In the genomic region with DNA sequence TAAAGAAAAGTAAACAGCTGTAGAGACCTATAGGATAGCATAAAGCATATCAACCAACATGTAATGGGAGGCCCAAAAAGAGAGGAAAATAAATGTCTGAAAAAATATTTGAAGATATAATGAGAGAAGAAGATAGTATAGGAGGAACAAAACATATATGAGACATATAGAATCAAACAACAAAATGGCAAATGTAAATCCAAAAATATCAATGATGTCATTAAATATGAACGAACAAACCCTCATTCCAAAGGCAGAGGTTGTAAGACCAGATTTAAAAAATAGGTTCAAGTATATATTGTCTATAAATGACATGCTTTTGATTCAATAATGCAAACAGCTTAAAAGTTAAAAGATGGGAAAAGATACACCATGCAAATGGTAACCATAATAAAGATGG, we compare ENCODE assay signal across 32 cellular contexts.
DNase-seq lines count a peak whose midpoint lies in the region; ATAC-seq, FAIRE-seq and TF ChIP-seq lines count a peak whose summit lies in the region.
"Had no signal": no experiment of that assay in that cellular context is flagged by ENCODE, and none has a peak within 500 bp of the region (broad histone marks: within the 10 kb centered on the region; RNA-seq: fewer than 3 reads in every experiment).

No MANE protein-coding gene starts in this region.

- H3K27me3 ChIP-seq in HepG2 (ENCODE audit: control insufficient read depth in 1 of 2, insufficient read depth in 2 of 2, low read length in 2 of 2) (no peaks in the 10 kb centered on the region), right lobe of liver (no peaks in the 10 kb centered on the region)
- H3K27me3 ChIP-seq: BE2C; BLaER1; BLaER1 treated with 17β-estradiol and CSF1 and Interleukin-3, amounts not matched to agents 10 nM and 100 nM had no signal

- H3K79me2 ChIP-seq in HepG2 (ENCODE audit: insufficient read depth, low read length), result no peaks in the 10 kb centered on the region

- no peak for DNase-seq in HepG2 (ENCODE audit: low spot score)
- DNase-seq in right lobe of liver, result no peak
- DNase-seq in A549 (ENCODE audit: low read depth in 1 of 2, low spot score in 1 of 2), result no peak
- DNase-seq in H4 (ENCODE audit: low spot score), result no peak
- no peak for DNase-seq in GOT3 (lab: John Stamatoyannopoulos, UW)
- DNase-seq: 8988T; ACHN; AML-193; BE2C; C1 segment of cervical spinal cord; Caco-2; Calu3; CD4-positive, alpha-beta memory T cell; CD4-positive, alpha-beta T cell; CD4-positive, CD25-positive, alpha-beta regulatory T cell; CD8-positive, alpha-beta memory T cell; CD8-positive, alpha-beta T cell; COR-L47; DMS 273 treated with DMSO at 0.1 percent for 48 hours; DMS153; DMS53; DMS79; DMS79 treated with DMSO at 0.1 percent for 48 hours; DND-41; EL had no signal

- no peak for TF ChIP-seq POLR2A in HepG2 (IDR thresholded peaks at IDR 0.05; ENCODE audit: insufficient read depth in 1 of 2, low read depth in 2 of 2, low read length in 2 of 2)
- no peak for TF ChIP-seq POLR2A in right lobe of liver (IDR thresholded peaks at IDR 0.05)
- TF ChIP-seq POLR2A in A549 (IDR thresholded peaks at IDR 0.05; ENCODE audit: low read length), result no peak

- peaks cover 80% of the 10 kb centered on the region for H3K9me3 ChIP-seq in HepG2 (ENCODE audit: low read length)
- no peaks in the 10 kb centered on the region for H3K9me3 ChIP-seq in right lobe of liver
- H3K9me3 ChIP-seq in A549, result no peaks in the 10 kb centered on the region; the same call in 2 of the 3 replicates
- no peaks in the 10 kb centered on the region; the same call in none of the 2 replicates for H3K9me3 ChIP-seq in HEK293 (ENCODE audit: control insufficient read depth, insufficient read depth, low read depth, low read length)
- H3K9me3 ChIP-seq: BE2C; BLaER1; BLaER1 treated with 17β-estradiol and CSF1 and Interleukin-3, amounts not matched to agents 10 nM and 100 nM; Caco-2 had no signal

- FAIRE-seq in HepG2 (lab: Jason Lieb, UNC) (no peak), A549 (lab: Jason Lieb, UNC) (peak; percentile 83)
- FAIRE-seq: A204.1, D721Med had no signal

- ATAC-seq in HepG2 (no peak), right lobe of liver (no peak), A549 (no peak)
- ATAC-seq: CD8-positive, alpha-beta T cell had no signal

- no peak overlapping the region for H3K27ac ChIP-seq in HepG2 (ENCODE audit: extremely low read length, insufficient read depth, low read length)
- no peak overlapping the region for H3K27ac ChIP-seq in right lobe of liver
- H3K27ac ChIP-seq in A549, result no peak overlapping the region
- no peak overlapping the region for H3K27ac ChIP-seq in HEK293 (ENCODE audit: extremely low read depth, low read depth, low read length)
- H3K27ac ChIP-seq: 22Rv1; BLaER1; BLaER1 treated with 17β-estradiol and CSF1 and Interleukin-3, amounts not matched to agents 10 nM and 100 nM; C4-2B had no signal

- H3K36me3 ChIP-seq in HepG2 (replicated peaks in 1 of 2; ENCODE audit: control insufficient read depth in 1 of 2, insufficient read depth in 2 of 2, low read length in 2 of 2), result no peaks in the 10 kb centered on the region
- no peaks in the 10 kb centered on the region for H3K36me3 ChIP-seq in right lobe of liver
- H3K36me3 ChIP-seq in HEK293 (ENCODE audit: control insufficient read depth in 2 of 2, insufficient read depth in 1 of 2, low read length in 2 of 2), result no peaks in the 10 kb centered on the region
- H3K36me3 ChIP-seq: BE2C; BLaER1; BLaER1 treated with 17β-estradiol and CSF1 and Interleukin-3, amounts not matched to agents 10 nM and 100 nM had no signal

- no peak for TF ChIP-seq EP300 in HepG2 (IDR thresholded peaks at IDR 0.05; ENCODE audit: low read depth in 2 of 2, low read length in 2 of 2)
- TF ChIP-seq EP300 in HepG2 (CRISPR knock-in tag; IDR thresholded peaks at IDR 0.05; ENCODE audit: borderline replicate concordance), result no peak
- no peak for TF ChIP-seq EP300 in A549 (IDR thresholded peaks at IDR 0.05)

- CTCF ChIA-PET in HepG2 (lab: Yijun Ruan, JAX; ENCODE audit: low intra/inter-chr PET ratio, low total read pairs), result no interaction called here
- CTCF ChIA-PET in A549 (lab: Yijun Ruan, JAX), result no interaction called here
- CTCF ChIA-PET in HEK293 (lab: Yijun Ruan, JAX), result interaction anchor here (0.6 kb wide), 1 partner anchor 206 kb away, joined by 3 read pairs; no protein-coding TSS in a partner anchor

- H3K4me1 ChIP-seq in HepG2 (ENCODE audit: insufficient read depth, low read length) (no peaks in the 10 kb centered on the region), right lobe of liver (no peaks in the 10 kb centered on the region), A549 (no peaks in the 10 kb centered on the region), HEK293 (ENCODE audit: control insufficient read depth, insufficient read depth, low read length) (peaks cover under 1% of the 10 kb centered on the region)
- H3K4me1 ChIP-seq: BE2C, BLaER1, Caco-2 had no signal

- H3K4me3 ChIP-seq in HepG2 (replicated peaks in 1 of 3; ENCODE audit: insufficient read depth in 1 of 3, low read depth in 2 of 3, low read length in 3 of 3) (no peak overlapping the region), right lobe of liver (no peak overlapping the region), A549 (no peak overlapping the region), HEK293 (ENCODE audit: low read depth, low read length) (no peak overlapping the region)
- H3K4me3 ChIP-seq: BLaER1; BLaER1 treated with 17β-estradiol and CSF1 and Interleukin-3, amounts not matched to agents 10 nM and 100 nM had no signal

- H3K9ac ChIP-seq in HepG2 (ENCODE audit: insufficient read depth, low read depth, low read length), result no peak overlapping the region
- H3K9ac ChIP-seq: BLaER1; BLaER1 treated with 17β-estradiol and CSF1 and Interleukin-3, amounts not matched to agents 10 nM and 100 nM had no signal

- no TSS peak for BruUV-seq in HepG2 (replicated peaks; lab: Mats Ljungman, UMichigan)

- intact Hi-C loops in HepG2 (cut with micrococcal nuclease; ENCODE audit: unreplicated experiment) (no loop called here), right lobe of liver (cut with DNase I) (no loop called here)

- H3K4me2 ChIP-seq in HepG2 (ENCODE audit: low read depth, low read length), result no peak overlapping the region
- no peak overlapping the region for H3K4me2 ChIP-seq in A549
- H3K4me2 ChIP-seq: BLaER1; BLaER1 treated with 17β-estradiol and CSF1 and Interleukin-3, amounts not matched to agents 10 nM and 100 nM had no signal

- no peak overlapping the region for H2AFZ ChIP-seq in HepG2 (ENCODE audit: low read length)

- H4K20me1 ChIP-seq in HepG2 (ENCODE audit: insufficient read depth, low read length), result no peaks in the 10 kb centered on the region
- H4K20me1 ChIP-seq: BLaER1; BLaER1 treated with 17β-estradiol and CSF1 and Interleukin-3, amounts not matched to agents 10 nM and 100 nM had no signal

- POLR2A ChIA-PET in HepG2 (lab: Yijun Ruan, JAX), result no interaction called here
- POLR2A ChIA-PET in A549 (lab: Yijun Ruan, JAX), result no interaction called here
- POLR2A ChIA-PET in HEK293 (lab: Yijun Ruan, JAX), result no interaction called here

- in situ Hi-C loops in HepG2 (cut with HindIII; ENCODE audit: extremely low pct_ligation_motif_present, low pct_unique_long_range_greater_than_20kb), result no loop called here

- TF ChIP-seq RAD21 in HepG2 (CRISPR knock-in tag; IDR thresholded peaks at IDR 0.05) (no peak), A549 (conservative IDR thresholded peaks at IDR 0.05 in 1 of 2, IDR thresholded peaks at IDR 0.05 in 1 of 2) (no peak)

- no peak for TF ChIP-seq CTCF in HepG2 (CRISPR knock-in tag; IDR thresholded peaks at IDR 0.05)
- no peak for TF ChIP-seq CTCF in right lobe of liver (IDR thresholded peaks at IDR 0.05)
- no peak for TF ChIP-seq CTCF in A549 (IDR thresholded peaks at IDR 0.05)
- no peak for TF ChIP-seq CTCF in HEK293 (tag by site-specific recombination; IDR thresholded peaks at IDR 0.05)

- 3% methylated on average over 1 of the region's 1 CpG for WGBS in HepG2 (ENCODE audit: low lambda C conversion rate)
- WGBS in right lobe of liver (ENCODE audit: insufficient coverage, low coverage, low lambda C conversion rate, missing lambda C conversion rate), result 36% methylated on average over 1 of the region's 1 CpG
- WGBS in A549 (ENCODE audit: missing lambda C conversion rate), result 2% methylated on average over 1 of the region's 1 CpG

TF ChIP-seq in HepG2, 621 proteins besides CTCF, POLR2A, EP300 and RAD21 (continues in another document):
- TF ChIP-seq RFXAP (CRISPR knock-in tag; IDR thresholded peaks at IDR 0.05; ENCODE audit: borderline replicate concordance) (no peak), ZSCAN29 (CRISPR knock-in tag; conservative IDR thresholded peaks at IDR 0.05) (no peak), ATF7 (IDR thresholded peaks at IDR 0.05) (peak; percentile 83), ATF7 (CRISPR knock-in tag; IDR thresholded peaks at IDR 0.05) (no peak), HOXA9 (CRISPR knock-in tag; IDR thresholded peaks at IDR 0.05; ENCODE audit: borderline replicate concordance) (no peak), ZMAT3 (CRISPR knock-in tag; conservative IDR thresholded peaks at IDR 0.05) (no peak), ZBTB21 (CRISPR knock-in tag; IDR thresholded peaks at IDR 0.05) (no peak)

TF ChIP-seq in A549, 52 proteins besides CTCF, POLR2A, EP300 and RAD21 (continues in another document):
- TF ChIP-seq EHF (CRISPR knock-in tag; IDR thresholded peaks at IDR 0.05), result no peak
- no peak for TF ChIP-seq RCOR1 (IDR thresholded peaks at IDR 0.05; ENCODE audit: low read depth, low read length)
- TF ChIP-seq CHD4 (IDR thresholded peaks at IDR 0.05; ENCODE audit: borderline replicate concordance), result no peak
- TF ChIP-seq ZFP36 (IDR thresholded peaks at IDR 0.05; ENCODE audit: borderline replicate concordance, partially characterized antibody), result no peak
- TF ChIP-seq KDM1A (IDR thresholded peaks at IDR 0.05; ENCODE audit: low read depth), result no peak
- no peak for TF ChIP-seq KDM5A (IDR thresholded peaks at IDR 0.05)
- TF ChIP-seq, protein P1, sequence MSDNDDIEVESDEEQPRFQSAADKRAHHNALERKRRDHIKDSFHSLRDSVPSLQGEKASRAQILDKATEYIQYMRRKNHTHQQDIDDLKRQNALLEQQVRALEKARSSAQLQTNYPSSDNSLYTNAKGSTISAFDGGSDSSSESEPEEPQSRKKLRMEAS (IDR thresholded peaks at IDR 0.05), result no peak
- no peak for TF ChIP-seq GATA3 (IDR thresholded peaks at IDR 0.05; ENCODE audit: borderline replicate concordance)

TF ChIP-seq in HEK293, 187 proteins besides CTCF, POLR2A, EP300 and RAD21:
- TF ChIP-seq, protein P2, sequence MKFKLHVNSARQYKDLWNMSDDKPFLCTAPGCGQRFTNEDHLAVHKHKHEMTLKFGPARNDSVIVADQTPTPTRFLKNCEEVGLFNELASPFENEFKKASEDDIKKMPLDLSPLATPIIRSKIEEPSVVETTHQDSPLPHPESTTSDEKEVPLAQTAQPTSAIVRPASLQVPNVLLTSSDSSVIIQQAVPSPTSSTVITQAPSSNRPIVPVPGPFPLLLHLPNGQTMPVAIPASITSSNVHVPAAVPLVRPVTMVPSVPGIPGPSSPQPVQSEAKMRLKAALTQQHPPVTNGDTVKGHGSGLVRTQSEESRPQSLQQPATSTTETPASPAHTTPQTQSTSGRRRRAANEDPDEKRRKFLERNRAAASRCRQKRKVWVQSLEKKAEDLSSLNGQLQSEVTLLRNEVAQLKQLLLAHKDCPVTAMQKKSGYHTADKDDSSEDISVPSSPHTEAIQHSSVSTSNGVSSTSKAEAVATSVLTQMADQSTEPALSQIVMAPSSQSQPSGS (tag by site-specific recombination; IDR thresholded peaks at IDR 0.05; ENCODE audit: low read depth), result peak; percentile 70; the same call in 1 of the 2 replicates
- no peak for TF ChIP-seq ZNF624 (tag by site-specific recombination; IDR thresholded peaks at IDR 0.05)
